ENCODE assay signal across 15 cellular contexts in genomic region chr11:31355131-31355530, GRCh38. TPM values are rescaled to one million over a fixed set of nuclear protein-coding genes. Genes with fewer than 3 reads are reported as not detected.
DNase-seq lines count a peak whose midpoint lies in the region; TF ChIP-seq lines count a peak whose summit lies in the region.
"Had no signal": no experiment of that assay in that cellular context is flagged by ENCODE, and none has a peak within 500 bp of the region (broad histone marks: within the 10 kb centered on the region; RNA-seq: fewer than 3 reads in every experiment).

No MANE protein-coding gene starts in this region.

- no peak overlapping the region for H3K4me3 ChIP-seq in hepatocyte
- H3K4me3 ChIP-seq: K562 had no signal

- no peak overlapping the region for H3K27ac ChIP-seq in hepatocyte

- 62% methylated on average over 2 of the region's 2 CpGs for WGBS in hepatocyte (ENCODE audit: low lambda C conversion rate, missing lambda C conversion rate)

- H4K20me1 ChIP-seq in hepatocyte (ENCODE audit: insufficient read depth, poor library complexity, severe bottlenecking) = no peaks in the 10 kb centered on the region

- H2AFZ ChIP-seq in hepatocyte = no peak overlapping the region

- no peak overlapping the region for H3K4me2 ChIP-seq in hepatocyte

- TF ChIP-seq CTCF in hepatocyte (IDR thresholded peaks at IDR 0.05; ENCODE audit: poor library complexity) = no peak

- H3K4me1 ChIP-seq in hepatocyte (ENCODE audit: insufficient read depth) = no peaks in the 10 kb centered on the region
- H3K4me1 ChIP-seq: Caco-2 had no signal

- no peaks in the 10 kb centered on the region for H3K27me3 ChIP-seq in hepatocyte

- H3K9me2 ChIP-seq in hepatocyte (replicated peaks; ENCODE audit: insufficient read depth) = no peaks in the 10 kb centered on the region

- H3K79me2 ChIP-seq in hepatocyte = no peaks in the 10 kb centered on the region

- DNase-seq in COLO668 (lab: John Stamatoyannopoulos, UW; ENCODE audit: unreplicated experiment) (peak; percentile 8), NCI-H1092 (lab: John Stamatoyannopoulos, UW) (peak; percentile 36), NCI-H748 (lab: John Stamatoyannopoulos, UW; ENCODE audit: unreplicated experiment) (peak; percentile 78), fibroblast of peridontal ligament (ENCODE audit: extremely low read depth) (peak; percentile 60), nucleus accumbens (lab: John Stamatoyannopoulos, UW) (no peak), amygdala (lab: John Stamatoyannopoulos, UW) (no peak), putamen (ENCODE audit: low spot score) (no peak), hepatocyte (ENCODE audit: low spot score) (no peak)
- DNase-seq: activated CD4-positive, alpha-beta T cell treated with anti-CD3 and anti-CD28 coated beads for 1 hour; activated CD8-positive, alpha-beta memory T cell treated with anti-CD3 and anti-CD28 coated beads, Interleukin-2, amount 10 ng/mL, durations not matched to agents 7 days and 5 days; activated naive CD4-positive, alpha-beta T cell treated with Interleukin-2 at 50 U/mL for 16 hours; Caco-2; NCI-H1436 treated with DMSO at 0.1 percent for 48 hours had no signal

- H3K9me3 ChIP-seq in hepatocyte (ENCODE audit: low read depth) = no peaks in the 10 kb centered on the region
- H3K9me3 ChIP-seq: Caco-2 had no signal

- no peaks in the 10 kb centered on the region for H3K36me3 ChIP-seq in hepatocyte (replicated peaks; ENCODE audit: insufficient read depth, low read depth)

RNA-seq across cellular contexts. Expression of gene DCDC1, which starts 14.4 kb away (rescaled TPM):
- 1.9 and 2.4 TPM in 2 replicates for total RNA-seq in hepatocyte
- 0.63 and 1.3 TPM in 2 replicates for polyA plus RNA-seq in hepatocyte
- total RNA-seq: Caco-2, lung microvascular endothelial cell had no signal

RNA-seq across cellular contexts. Expression of gene DNAJC24, which starts 14.5 kb away (rescaled TPM):
- total RNA-seq in hepatocyte = 13.6 and 19.1 TPM in 2 replicates
- polyA plus RNA-seq in hepatocyte = 6.7 and 8.6 TPM in 2 replicates

Comparison
In these comparisons a context has a peak if more than half of its experiments do, and no peak if none do; other contexts are left out.
1. DNase-seq: peak in COLO668 (single experiment), NCI-H1092 (single experiment), NCI-H748 (single experiment) and fibroblast of peridontal ligament (single experiment); none in nucleus accumbens (0 of 56), amygdala (0 of 56), putamen (single experiment) and hepatocyte (single experiment).